Comparison of ENCODE assay signal across 10 cellular contexts in the genomic region with DNA sequence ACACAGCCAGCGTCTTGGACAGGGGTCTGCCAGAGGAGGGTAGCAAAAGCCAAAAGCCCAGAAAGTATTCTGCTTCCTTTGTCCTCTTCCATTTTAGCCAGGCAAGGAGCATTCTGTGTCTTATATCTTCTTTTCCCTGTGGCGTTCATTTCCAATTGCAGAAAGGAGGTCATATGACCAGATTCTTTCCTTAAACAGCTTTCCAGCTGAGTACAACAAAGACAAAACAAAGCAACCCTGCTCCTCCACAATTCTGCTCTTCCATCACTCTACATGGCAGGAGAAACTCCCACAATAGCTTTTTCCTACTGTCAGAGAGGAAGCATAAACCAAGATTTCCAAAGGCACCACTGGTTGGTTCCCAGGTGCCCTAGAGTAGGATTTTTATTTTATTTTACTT. TPM values are rescaled to one million over a fixed set of nuclear protein-coding genes. Genes with fewer than 3 reads are reported as not detected.
DNase-seq lines count a peak whose midpoint lies in the region; ATAC-seq, FAIRE-seq and TF ChIP-seq lines count a peak whose summit lies in the region.
"Had no signal": no experiment of that assay in that cellular context is flagged by ENCODE, and none has a peak within 500 bp of the region (broad histone marks: within the 10 kb centered on the region; RNA-seq: fewer than 3 reads in every experiment).

No MANE protein-coding gene starts in this region.

- H3K27me3 ChIP-seq in HUES6 (ENCODE audit: control insufficient read depth, insufficient read depth, low read length) (no peaks in the 10 kb centered on the region), right cardiac atrium (ENCODE audit: control insufficient read depth, insufficient read depth) (no peaks in the 10 kb centered on the region), smooth muscle cell (ENCODE audit: low read depth) (no peaks in the 10 kb centered on the region)

- H4K20me1 ChIP-seq in smooth muscle cell (ENCODE audit: low read depth) = no peaks in the 10 kb centered on the region

- peaks cover 18% of the 10 kb centered on the region for H3K79me2 ChIP-seq in smooth muscle cell (ENCODE audit: low read depth)

- intact Hi-C loops in right cardiac atrium (cut with DNase I) = loop anchor here in 1 of 4 donors (5.0 kb wide), 1 partner anchor 37 kb away; no protein-coding TSS in a partner anchor

- H3K27ac ChIP-seq in HUES6 (ENCODE audit: low read depth, low read length) = peak overlapping the region; percentile 58; the same call in 1 of the 2 replicates
- H3K27ac ChIP-seq in angular gyrus (ENCODE audit: low read depth, low read length) = peak overlapping the region; percentile 35
- H3K27ac ChIP-seq in right cardiac atrium (ENCODE audit: low read length) = peak overlapping the region; percentile 64
- H3K27ac ChIP-seq in smooth muscle cell (ENCODE audit: low read depth) = peak overlapping the region; percentile 96

- ATAC-seq in right cardiac atrium = no peak
- ATAC-seq: activated T-cell treated with anti-CD3 and anti-CD28 coated beads, Interleukin-2, amount 50 U/mL, for 4 hours; HCT116 had no signal

- peaks cover 36% of the 10 kb centered on the region for H3K36me3 ChIP-seq in HUES6 (ENCODE audit: control insufficient read depth, insufficient read depth, low read length)
- H3K36me3 ChIP-seq in smooth muscle cell (ENCODE audit: low read depth) = no peaks in the 10 kb centered on the region

- H3K9ac ChIP-seq in HUES6 (ENCODE audit: low read length) (no peak overlapping the region), smooth muscle cell (ENCODE audit: low read depth) (peak overlapping the region; percentile 60)

- H3F3A ChIP-seq in smooth muscle cell (ENCODE audit: low read depth) = peaks cover 30% of the 10 kb centered on the region

- H2AFZ ChIP-seq in smooth muscle cell (ENCODE audit: low read depth) = no peak overlapping the region

- H3K9me3 ChIP-seq in HUES6 (ENCODE audit: control insufficient read depth, insufficient read depth, low read depth, low read length) (no peaks in the 10 kb centered on the region), right cardiac atrium (ENCODE audit: control insufficient read depth, low read length) (no peaks in the 10 kb centered on the region), smooth muscle cell (replicated peaks; ENCODE audit: low read depth) (no peaks in the 10 kb centered on the region)

- H3K4me2 ChIP-seq in smooth muscle cell = peak overlapping the region; percentile 11

- FAIRE-seq in HTR-8/SVneo (lab: Jason Lieb, UNC) = no peak

- TF ChIP-seq CTCF in smooth muscle cell (IDR thresholded peaks at IDR 0.05; ENCODE audit: borderline replicate concordance, insufficient read depth, poor library complexity, severe bottlenecking) = no peak

- no peak for DNase-seq in right cardiac atrium
- DNase-seq in smooth muscle cell (lab: John Stamatoyannopoulos, UW; ENCODE audit: unreplicated experiment) = no peak
- DNase-seq in hepatic stellate cell (ENCODE audit: low spot score) = no peak
- no peak for DNase-seq in OCI-M1 (lab: John Stamatoyannopoulos, UW)
- DNase-seq in SW 1271 (lab: John Stamatoyannopoulos, UW) = no peak
- no peak for DNase-seq in HTR-8/SVneo (ENCODE audit: insufficient read length, low spot score)
- DNase-seq: activated T-cell treated with anti-CD3 and anti-CD28 coated beads, Interleukin-2, amount 50 U/mL, for 4 hours had no signal

- H3K4me3 ChIP-seq in HUES6 (ENCODE audit: low read depth, low read length) = no peak overlapping the region
- no peak overlapping the region for H3K4me3 ChIP-seq in right cardiac atrium (ENCODE audit: low read length)
- H3K4me3 ChIP-seq in smooth muscle cell = no peak overlapping the region

- WGBS in right cardiac atrium = 23% methylated on average over 2 of the region's 2 CpGs
- WGBS in smooth muscle cell (ENCODE audit: low lambda C conversion rate) = 59% methylated on average over 2 of the region's 2 CpGs

- peaks cover 10% of the 10 kb centered on the region for H3K4me1 ChIP-seq in HUES6 (ENCODE audit: control insufficient read depth, insufficient read depth, low read length)
- H3K4me1 ChIP-seq in right cardiac atrium (ENCODE audit: control insufficient read depth, insufficient read depth, low read length) = peaks cover 10% of the 10 kb centered on the region
- peaks cover 21% of the 10 kb centered on the region for H3K4me1 ChIP-seq in smooth muscle cell (ENCODE audit: low read depth)

RNA-seq across cellular contexts. Expression of gene ENSA, which starts 19.7 kb away (rescaled TPM):
- 100 to 1,000 TPM; 111 to 122 (median 118) TPM for total RNA-seq in right cardiac atrium
- polyA plus RNA-seq in right cardiac atrium = 81.6 TPM
- 63.5 and 66.3 TPM in 2 replicates for total RNA-seq in smooth muscle cell
- polyA plus RNA-seq in smooth muscle cell = 31.3 and 54.7 TPM in 2 replicates

RNA-seq across cellular contexts. Expression of gene MCL1, which starts 30.3 kb away (rescaled TPM):
- total RNA-seq in right cardiac atrium (100 to 1,000 TPM in 1 of 4 donors, 10 to 100 TPM in 3; 65.5 to 130 (median 80.2) TPM), smooth muscle cell (519 and 630 TPM in 2 replicates)
- polyA plus RNA-seq in right cardiac atrium (78.7 TPM), smooth muscle cell (224 and 247 TPM in 2 replicates)

Comparison
In these comparisons a context has a peak if more than half of its experiments do, and no peak if none do; other contexts are left out.
1. H3K27ac ChIP-seq: peak in every context shown above with its lines; median percentile 96 in smooth muscle cell; 64 in right cardiac atrium; 58 in HUES6; 35 in angular gyrus.